In the genomic region with DNA sequence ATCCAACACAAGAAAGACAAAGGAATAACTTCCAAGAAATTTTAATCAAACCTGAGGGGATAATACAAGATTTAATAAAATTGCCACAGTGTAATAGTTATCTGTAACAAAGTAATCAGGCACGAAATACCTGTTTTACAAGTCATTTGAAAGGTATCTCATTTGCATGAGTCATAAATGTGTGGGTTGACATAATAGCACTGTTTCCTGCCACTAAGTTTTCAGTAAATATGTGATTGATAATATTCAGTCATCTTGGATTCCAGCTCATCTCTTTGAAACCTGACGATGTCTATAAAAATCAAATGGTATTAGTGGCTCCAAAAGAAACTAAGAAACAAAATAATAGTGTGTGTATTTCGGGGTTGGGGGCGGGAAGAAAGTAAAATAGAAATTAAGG, we compare ENCODE assay signal across 21 cellular contexts.
DNase-seq lines count a peak whose midpoint lies in the region; ATAC-seq and TF ChIP-seq lines count a peak whose summit lies in the region.
"Had no signal": no experiment of that assay in that cellular context is flagged by ENCODE, and none has a peak within 500 bp of the region (broad histone marks: within the 10 kb centered on the region; RNA-seq: fewer than 3 reads in every experiment).

No MANE protein-coding gene starts in this region.

- CTCF ChIA-PET in GM10248 (lab: Yijun Ruan, JAX) = interaction anchor here (0.9 to 3.9 kb wide), 4 partner anchors 10 to 22 kb away, joined by 3 to 14 read pairs (median 4); no protein-coding TSS in a partner anchor

- DNase-seq in DMS53 (lab: John Stamatoyannopoulos, UW) (peak; percentile 84), LNCaP clone FGC (ENCODE audit: low read depth) (peak; percentile 35), SW480 (ENCODE audit: low spot score) (peak; percentile 57), kidney tubule cell (ENCODE audit: low spot score) (peak; percentile 83), left colon (no peak), NCI-H510A (lab: John Stamatoyannopoulos, UW) (no peak), GM10248 (ENCODE audit: extremely low spot score) (no peak)
- DNase-seq: activated CD4-positive, alpha-beta T cell treated with anti-CD3 and anti-CD28 coated beads, Interleukin-2, amount 10 ng/mL, durations not matched to agents 24 days and 14 days; activated naive CD8-positive, alpha-beta T cell treated with anti-CD3 and anti-CD28 coated beads, Interleukin-2, amount 50 U/mL, for 24 hours; CD4-positive, alpha-beta T cell; dermis blood vessel endothelial cell; DMS153; erythroblast; Karpas-422; left lung; NCI-H1436 treated with DMSO at 0.1 percent for 48 hours; NCI-H2171; stimulated activated CD4-positive, alpha-beta T cell treated with anti-CD3 and anti-CD28 coated beads, Interleukin-4, amount 100 ng/mL, for 24 hours; T-cell had no signal

- TF ChIP-seq CTCF in LNCaP clone FGC (IDR thresholded peaks at IDR 0.05; ENCODE audit: control insufficient read depth, extremely low read depth, insufficient read depth) (no peak), GM10248 (IDR thresholded peaks at IDR 0.05; ENCODE audit: control extremely low read depth, extremely low read depth, low read depth, missing control alignments) (no peak)

- intact Hi-C loops in left colon (cut with DNase I, micrococcal nuclease) = no loop called here

- H3K4me3 ChIP-seq in LNCaP clone FGC (ENCODE audit: low read depth, low read length) = no peak overlapping the region
- H3K4me3 ChIP-seq: left lung, vagina had no signal

- ATAC-seq in left colon = no peak
- ATAC-seq in HG02763 (IDR thresholded peaks at IDR 0.05; ENCODE audit: unreplicated experiment) = no peak
- ATAC-seq: activated naive CD8-positive, alpha-beta T cell treated with anti-CD3 and anti-CD28 coated beads, Interleukin-2, amount 50 U/mL, for 24 hours; left lung; T-cell had no signal

- POLR2A ChIA-PET in GM10248 (lab: Yijun Ruan, JAX) = no interaction called here

Comparison
In these comparisons a context has a peak if more than half of its experiments do, and no peak if none do; other contexts are left out.
1. DNase-seq: peak in DMS53 (single experiment), LNCaP clone FGC (single experiment), SW480 (single experiment) and kidney tubule cell (single experiment); none in left colon (0 of 2), NCI-H510A (single experiment) and GM10248 (single experiment).